ENCODE assay signal across 9 cellular contexts in genomic region chr19:46372901-46373572, GRCh38. TPM values are rescaled to one million over a fixed set of nuclear protein-coding genes. Genes with fewer than 3 reads are reported as not detected.
DNase-seq lines count a peak whose midpoint lies in the region; ATAC-seq, FAIRE-seq and TF ChIP-seq lines count a peak whose summit lies in the region.
"Had no signal": no experiment of that assay in that cellular context is flagged by ENCODE, and none has a peak within 500 bp of the region (broad histone marks: within the 10 kb centered on the region; RNA-seq: fewer than 3 reads in every experiment).

No MANE protein-coding gene starts in this region.

- TF ChIP-seq CTCF in AG09309 (IDR thresholded peaks at IDR 0.05; ENCODE audit: control insufficient read depth, insufficient read depth, low read depth, low read length, missing control alignments) (peak; percentile 6), mammary epithelial cell (conservative IDR thresholded peaks at IDR 0.05 in 1 of 2, IDR thresholded peaks at IDR 0.05 in 1 of 2; ENCODE audit: extremely low read depth in 1 of 2, insufficient read depth in 1 of 2, low read depth in 1 of 2, low read length in 2 of 2) (peak; percentile 39 to 68), lower lobe of right lung (IDR thresholded peaks at IDR 0.05) (no peak)

- intact Hi-C loops in mammary epithelial cell (cut with micrococcal nuclease) = loop anchor here (1.0 to 10.0 kb wide), 3 partner anchors 26 to 288 kb away; partner anchors contain the start of gene PPP5C
- intact Hi-C loops in lower lobe of right lung (cut with DNase I) = no loop called here

- ATAC-seq in lower lobe of right lung = no peak
- ATAC-seq in HG02623 (IDR thresholded peaks at IDR 0.05; ENCODE audit: unreplicated experiment) = no peak

- no TSS peak for BruUV-seq in mammary epithelial cell (replicated peaks; lab: Mats Ljungman, UMichigan)

- no peak overlapping the region for H3K4me3 ChIP-seq in AG09309 (ENCODE audit: control insufficient read depth, low read depth, low read length)
- peak overlapping the region in 2 of 3 experiments; percentile 6 to 35 for H3K4me3 ChIP-seq in mammary epithelial cell (replicated peaks in 1 of 3; ENCODE audit: insufficient read depth in 1 of 3, low read depth in 2 of 3, low read length in 3 of 3)
- no peak overlapping the region for H3K4me3 ChIP-seq in lower lobe of right lung

- H3K9ac ChIP-seq in mammary epithelial cell (ENCODE audit: insufficient read depth, low read length) = peak overlapping the region; percentile 70

- dilution Hi-C loops in mammary epithelial cell (cut with HindIII; ENCODE audit: low sequenced_read_pairs) = no loop called here

- H3K4me1 ChIP-seq in mammary epithelial cell (ENCODE audit: insufficient read depth, low read length) = peaks cover 38% of the 10 kb centered on the region
- H3K4me1 ChIP-seq in lower lobe of right lung = peaks cover 32% of the 10 kb centered on the region

- H2AFZ ChIP-seq in mammary epithelial cell (ENCODE audit: low read depth, low read length) = peak overlapping the region; percentile 52

- H3K27me3 ChIP-seq in mammary epithelial cell (ENCODE audit: insufficient read depth, low read length) (no peaks in the 10 kb centered on the region), lower lobe of right lung (ENCODE audit: low read depth) (no peaks in the 10 kb centered on the region)

- H3K36me3 ChIP-seq in mammary epithelial cell (ENCODE audit: insufficient read depth, low read length) = peaks cover 12% of the 10 kb centered on the region
- peaks cover 46% of the 10 kb centered on the region for H3K36me3 ChIP-seq in lower lobe of right lung

- no peaks in the 10 kb centered on the region for H4K20me1 ChIP-seq in mammary epithelial cell (ENCODE audit: insufficient read depth, low read length)

- DNase-seq in AG09309 (ENCODE audit: low read depth) (no peak), HTR-8/SVneo (ENCODE audit: insufficient read length, low spot score) (no peak), mammary epithelial cell (no peak), lower lobe of right lung (no peak), activated gamma-delta T cell (lab: John Stamatoyannopoulos, UW) (no peak), KG1 (lab: John Stamatoyannopoulos, UW) (no peak)
- no peak for DNase-seq in stimulated activated CD4-positive, alpha-beta T cell treated with anti-CD3 and anti-CD28 coated beads, Interleukin-15, amount 100 ng/mL, for 24 hours

- in situ Hi-C loops in mammary epithelial cell (cut with MboI; ENCODE audit: low sequenced_read_pairs in 2 of 2) = loop anchor here in 1 of 2 donors (10.0 kb wide), 1 partner anchor 88 kb away; no protein-coding TSS in a partner anchor

- peaks cover 53% of the 10 kb centered on the region for H3K79me2 ChIP-seq in mammary epithelial cell (ENCODE audit: insufficient read depth, low read length)

- H3K27ac ChIP-seq in mammary epithelial cell (ENCODE audit: insufficient read depth, low read depth, low read length) = peak overlapping the region; percentile 91
- H3K27ac ChIP-seq in lower lobe of right lung = peak overlapping the region; percentile 54

- no peaks in the 10 kb centered on the region for H3K9me3 ChIP-seq in mammary epithelial cell (replicated peaks; ENCODE audit: insufficient read depth, low read length)
- no peaks in the 10 kb centered on the region for H3K9me3 ChIP-seq in lower lobe of right lung

- CTCF ChIA-PET in mammary epithelial cell (lab: Charles Lee; ENCODE audit: low non-redundant PET) = interaction anchor here (0.5 to 0.8 kb wide), 4 partner anchors 8 to 364 kb away, joined by 3 to 10 read pairs (median 3); no protein-coding TSS in a partner anchor

- WGBS in mammary epithelial cell (ENCODE audit: low coverage, missing lambda C conversion rate) = 10% methylated on average over 9 of the region's 13 CpGs

- FAIRE-seq in HTR-8/SVneo (lab: Jason Lieb, UNC) = peak; percentile 67
- FAIRE-seq: GM12892 had no signal

- H3K4me2 ChIP-seq in mammary epithelial cell (ENCODE audit: insufficient read depth, low read depth, low read length) = peak overlapping the region; percentile 91

RNA-seq across cellular contexts. Expression of gene PPP5C, which starts 26.1 kb away (rescaled TPM):
- total RNA-seq in mammary epithelial cell = 10 to 100 TPM; 49.0 to 69.7 TPM
- polyA plus RNA-seq in mammary epithelial cell = 116 TPM
- polyA minus RNA-seq in mammary epithelial cell = 245 TPM
- 48.9 TPM for total RNA-seq in lower lobe of right lung

RNA-seq across cellular contexts. Expression of gene CCDC8, which starts 40.3 kb away (rescaled TPM):
- total RNA-seq in mammary epithelial cell (100 to 1,000 TPM in 1 of 2 donors, 10 to 100 TPM in 1; 94.6 to 110 TPM), lower lobe of right lung (9.1 TPM)
- 47.7 TPM for polyA plus RNA-seq in mammary epithelial cell
- polyA minus RNA-seq in mammary epithelial cell = 47.1 TPM

RNA-seq across cellular contexts. Expression of gene PNMA8C, which starts 55.7 kb away (rescaled TPM):
- total RNA-seq in mammary epithelial cell (1 to 10 TPM in 1 of 2 donors, not detected in 1; 2.3 TPM), lower lobe of right lung (0.18 TPM)
- not detected for polyA plus RNA-seq in mammary epithelial cell
- not detected for polyA minus RNA-seq in mammary epithelial cell

Comparison
In these comparisons a context has a peak if more than half of its experiments do, and no peak if none do; other contexts are left out.
1. H3K4me3 ChIP-seq: peak in mammary epithelial cell (2 of 3); none in AG09309 (single experiment) and lower lobe of right lung (single experiment).